Comparison of ENCODE assay signal across 11 cellular contexts in the genomic region with DNA sequence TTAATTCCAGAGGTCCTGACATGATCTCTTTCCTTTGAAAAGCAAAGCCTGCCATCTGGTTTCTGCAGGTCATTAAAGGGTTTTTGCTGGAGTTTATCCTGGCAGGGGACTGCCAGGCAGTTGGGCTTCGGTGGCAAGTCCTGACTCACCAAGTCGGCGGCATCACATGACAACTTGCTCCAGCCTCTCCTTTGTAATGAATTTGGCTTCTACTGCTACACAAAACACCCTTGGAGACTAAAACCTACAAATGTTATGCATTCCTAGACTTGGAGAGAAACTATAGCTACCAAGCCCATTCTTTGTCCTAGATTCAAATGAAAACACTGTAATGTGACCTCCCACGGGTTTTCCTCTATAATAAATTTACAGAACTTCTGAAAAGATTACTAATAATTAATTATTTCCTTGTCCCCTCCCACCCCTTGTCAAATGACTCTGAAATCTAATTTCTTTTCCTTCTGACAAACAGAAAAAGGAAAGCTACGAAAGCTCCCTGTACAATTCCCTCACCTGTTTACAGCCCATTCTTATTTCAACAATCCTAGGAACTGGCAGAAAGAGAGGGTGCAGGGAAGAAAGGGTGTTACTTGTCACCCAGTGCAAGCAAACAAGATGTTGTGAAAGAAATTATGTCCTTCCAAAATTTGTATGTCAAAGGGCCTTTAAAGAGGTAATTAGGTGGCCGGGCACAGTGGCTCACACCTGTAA.
DNase-seq lines count a peak whose midpoint lies in the region; ATAC-seq and TF ChIP-seq lines count a peak whose summit lies in the region.
"Had no signal": no experiment of that assay in that cellular context is flagged by ENCODE, and none has a peak within 500 bp of the region (broad histone marks: within the 10 kb centered on the region; RNA-seq: fewer than 3 reads in every experiment).

No MANE protein-coding gene starts in this region.

- 33 to 40% (median 37%) methylated on average over 6 of the region's 6 CpGs for WGBS in adrenal gland, 4 donors

- no peak for TF ChIP-seq POLR2A in adrenal gland (IDR thresholded peaks at IDR 0.05)

- intact Hi-C loops in adrenal gland (cut with DNase I): no loop called here
- intact Hi-C loops in tibial artery (cut with DNase I; ENCODE audit: low total_unique reads): no loop called here

- H3K9me3 ChIP-seq in adrenal gland (replicated peaks in 1 of 3): no peaks in the 10 kb centered on the region
- H3K9me3 ChIP-seq in tibial artery: no peaks in the 10 kb centered on the region
- H3K9me3 ChIP-seq: ascending aorta, sigmoid colon had no signal

- peak; percentile 44 for DNase-seq in NCI-H146 (lab: John Stamatoyannopoulos, UW)
- no peak for DNase-seq in NCI-H146 treated with DMSO at 0.1 percent for 48 hours (lab: John Stamatoyannopoulos, UW; ENCODE audit: unreplicated experiment)
- DNase-seq in adrenal gland: peak; percentile 24 to 84 (median 69)
- DNase-seq in iPS-NIHi11 (ENCODE audit: low spot score): peak; percentile 71
- DNase-seq in tibial artery: peak; percentile 44 to 80
- no peak for DNase-seq in NCI-H2227 treated with DMSO at 0.1 percent for 48 hours (lab: John Stamatoyannopoulos, UW)
- DNase-seq: sigmoid colon had no signal

- H3K4me1 ChIP-seq in adrenal gland (replicated peaks in 1 of 2) (peaks cover 0 to 8% of the 10 kb centered on the region in 2 donors), tibial artery (peaks cover 0 to 17% (median 5%) of the 10 kb centered on the region in 4 donors)
- H3K4me1 ChIP-seq: sigmoid colon had no signal

- H3K36me3 ChIP-seq in adrenal gland (replicated peaks in 1 of 2): no peaks in the 10 kb centered on the region
- H3K36me3 ChIP-seq in tibial artery: no peaks in the 10 kb centered on the region
- H3K36me3 ChIP-seq: ascending aorta, sigmoid colon had no signal

- no peak overlapping the region for H3K27ac ChIP-seq in adrenal gland
- no peak overlapping the region for H3K27ac ChIP-seq in tibial artery
- H3K27ac ChIP-seq: ascending aorta, sigmoid colon, SK-N-MC had no signal

- H3K27me3 ChIP-seq in adrenal gland (no peaks in the 10 kb centered on the region), tibial artery (no peaks in the 10 kb centered on the region)
- H3K27me3 ChIP-seq: ascending aorta, sigmoid colon had no signal

- no peak overlapping the region for H3K4me3 ChIP-seq in adrenal gland
- H3K4me3 ChIP-seq in tibial artery: no peak overlapping the region
- H3K4me3 ChIP-seq: ascending aorta, sigmoid colon, SK-N-MC had no signal

- TF ChIP-seq CTCF in adrenal gland (IDR thresholded peaks at IDR 0.05): no peak
- no peak for TF ChIP-seq CTCF in tibial artery (IDR thresholded peaks at IDR 0.05)

- ATAC-seq in HG02642 (IDR thresholded peaks at IDR 0.05; ENCODE audit: poor library complexity, unreplicated experiment): no peak
- no peak for ATAC-seq in GM18907 (IDR thresholded peaks at IDR 0.05; ENCODE audit: unreplicated experiment)

Comparison
In these comparisons a context has a peak if more than half of its experiments do, and no peak if none do; other contexts are left out.
1. DNase-seq: peak in NCI-H146 (single experiment), adrenal gland (7 of 7), iPS-NIHi11 (single experiment) and tibial artery (2 of 2); none in NCI-H146 treated with DMSO at 0.1 percent for 48 hours (single experiment) and NCI-H2227 treated with DMSO at 0.1 percent for 48 hours (single experiment).